In genomic region chr2:216115224-216115582, GRCh38 we compare ENCODE assay signal across 8 cellular contexts. TPM values are rescaled to one million over a fixed set of nuclear protein-coding genes. Genes with fewer than 3 reads are reported as not detected.
DNase-seq lines count a peak whose midpoint lies in the region; ATAC-seq and TF ChIP-seq lines count a peak whose summit lies in the region.

No MANE protein-coding gene starts in this region.

- DNase-seq in NCI-H82 (lab: John Stamatoyannopoulos, UW) (peak; percentile 73), NCI-H82 treated with DMSO at 0.1 percent for 48 hours (lab: John Stamatoyannopoulos, UW; ENCODE audit: unreplicated experiment) (no peak), NCI-H748 treated with DMSO at 0.1 percent for 48 hours (lab: John Stamatoyannopoulos, UW) (peak; percentile 71), caudate nucleus (lab: John Stamatoyannopoulos, UW) (peak in 5 of 61 donors; percentile 26 to 56 (median 44)), lung (ENCODE audit: low spot score) (no peak), vagina (ENCODE audit: extremely low spot score in 2 of 2) (no peak)

- no peak for TF ChIP-seq POLR2A in vagina (IDR thresholded peaks at IDR 0.05)

- TF ChIP-seq CTCF in lung (IDR thresholded peaks at IDR 0.05; ENCODE audit: control extremely low read depth, extremely low read depth), result no peak
- no peak for TF ChIP-seq CTCF in vagina (IDR thresholded peaks at IDR 0.05)

- H3K27ac ChIP-seq in caudate nucleus (ENCODE audit: low read depth, low read length), result peak overlapping the region; percentile 94
- H3K27ac ChIP-seq in lung (ENCODE audit: low read depth in 1 of 2, low read length in 1 of 2), result peak overlapping the region; percentile 75 to 82
- peak overlapping the region; percentile 80 for H3K27ac ChIP-seq in vagina

- 24 to 29% methylated on average over 5 of the region's 5 CpGs for WGBS in lung, 2 donors

- intact Hi-C loops in vagina (cut with DNase I), result no loop called here

- H3K27me3 ChIP-seq in lung (ENCODE audit: control insufficient read depth, insufficient read depth) (no peaks in the 10 kb centered on the region), vagina (no peaks in the 10 kb centered on the region)

- peak; percentile 22 for ATAC-seq in lung (ENCODE audit: insufficient read depth, low FRiP score)
- no peak for ATAC-seq in HG02571 (IDR thresholded peaks at IDR 0.05; ENCODE audit: unreplicated experiment)
- no peak for ATAC-seq in GM19455 (IDR thresholded peaks at IDR 0.05; ENCODE audit: unreplicated experiment)

- H3K36me3 ChIP-seq in lung (ENCODE audit: control insufficient read depth in 2 of 2, insufficient read depth in 2 of 2, low read length in 2 of 2) (peaks cover 24 to 34% of the 10 kb centered on the region in 2 donors), vagina (peaks cover 0 to 42% of the 10 kb centered on the region in 2 donors)

- H3K9me3 ChIP-seq in lung (ENCODE audit: control insufficient read depth in 2 of 2, insufficient read depth in 1 of 2, low read length in 1 of 2) (no peaks in the 10 kb centered on the region), vagina (no peaks in the 10 kb centered on the region)

- H3K4me1 ChIP-seq in lung (ENCODE audit: control insufficient read depth in 2 of 2, insufficient read depth in 2 of 2, low read length in 2 of 2) (peaks cover 0 to 7% of the 10 kb centered on the region in 2 donors), vagina (peaks cover 74% of the 10 kb centered on the region)

- H3K4me3 ChIP-seq in lung (peak overlapping the region; percentile 23), vagina (peak overlapping the region; percentile 51 to 61)

RNA-seq across cellular contexts. Expression of gene XRCC5, which starts 6.1 kb away (rescaled TPM):
- total RNA-seq in lung (100 to 1,000 TPM; 171 to 200 TPM), vagina (118 TPM)
- 100 to 1,000 TPM in 1 of 2 donors, 10 to 100 TPM in 1; 67.3 to 117 TPM for polyA plus RNA-seq in lung

RNA-seq across cellular contexts. Expression of gene TMEM169, which starts 33.5 kb away (rescaled TPM):
- total RNA-seq in lung (under 1 TPM; 0.63 to 0.67 TPM), vagina (not detected)
- polyA plus RNA-seq in lung, result under 1 TPM; 0.14 to 0.62 TPM

RNA-seq across cellular contexts. Expression of gene PECR, which starts 33.6 kb away (rescaled TPM):
- total RNA-seq in lung (10 to 100 TPM; 14.3 to 25.9 TPM), vagina (13.0 TPM)
- 10 to 100 TPM; 10.6 to 12.5 TPM for polyA plus RNA-seq in lung

Comparison
In these comparisons a context has a peak if more than half of its experiments do, and no peak if none do; other contexts are left out.
1. DNase-seq: peak in NCI-H82 (single experiment) and NCI-H748 treated with DMSO at 0.1 percent for 48 hours (single experiment); none in NCI-H82 treated with DMSO at 0.1 percent for 48 hours (single experiment), lung (single experiment) and vagina (0 of 2).
2. Peak in every context shown above with its lines, with median percentiles within 50 percentile points of each other: H3K27ac ChIP-seq.